ENCODE assay signal across 13 cellular contexts in genomic region chr3:57706462-57706861, GRCh38. TPM values are rescaled to one million over a fixed set of nuclear protein-coding genes. Genes with fewer than 3 reads are reported as not detected.
DNase-seq lines count a peak whose midpoint lies in the region; ATAC-seq, FAIRE-seq and TF ChIP-seq lines count a peak whose summit lies in the region.
"Had no signal": no experiment of that assay in that cellular context is flagged by ENCODE, and none has a peak within 500 bp of the region (broad histone marks: within the 10 kb centered on the region; RNA-seq: fewer than 3 reads in every experiment).

No MANE protein-coding gene starts in this region.

- no peaks in the 10 kb centered on the region for H3K9me3 ChIP-seq in K562 (replicated peaks; ENCODE audit: control insufficient read depth, insufficient read depth, low read depth, low read length)
- no peaks in the 10 kb centered on the region for H3K9me3 ChIP-seq in H9 (ENCODE audit: control insufficient read depth, low read depth, low read length)
- H3K9me3 ChIP-seq: SJSA1 had no signal

- no peaks in the 10 kb centered on the region for H3K9me3 Mint-ChIP-seq in activated CD4-positive, alpha-beta memory T cell treated with anti-CD3 and anti-CD28 coated beads for 36 hours
- peaks cover 6 to 11% of the 10 kb centered on the region in 2 experiments; a peak in 4 of 5 replicates for H3K9me3 Mint-ChIP-seq in H9

- H3K27ac ChIP-seq in K562 (ENCODE audit: extremely low read depth, low read depth, low read length): no peak overlapping the region
- H3K27ac ChIP-seq in H9 (ENCODE audit: insufficient read length, low read depth, low read length): no peak overlapping the region
- H3K27ac ChIP-seq: SJSA1 had no signal

- no peaks in the 10 kb centered on the region for H3K79me1 ChIP-seq in H9 (ENCODE audit: insufficient read depth, low read depth, low read length, poor library complexity, severe bottlenecking)

- no peak overlapping the region for H3K27ac Mint-ChIP-seq in activated CD4-positive, alpha-beta memory T cell treated with anti-CD3 and anti-CD28 coated beads for 36 hours
- H3K27ac Mint-ChIP-seq in H9: no peak overlapping the region
- H3K27ac Mint-ChIP-seq: activated CD8-positive, alpha-beta T cell treated with anti-CD3 and anti-CD28 coated beads, Interleukin-2, amount 10 ng/mL, durations not matched to agents 7 days and 5 days; stimulated activated memory B cell treated with anti-CD40 and anti-IgM and Interleukin-4, amounts not matched to agents 10 μg/mL and 1 μg/mL and 100 μg/mL, for 72 hours had no signal

- no peak overlapping the region for H3K4me3 ChIP-seq in K562
- H3K4me3 ChIP-seq: SJSA1 had no signal

- no peaks in the 10 kb centered on the region for H4K20me1 ChIP-seq in K562 (replicated peaks; ENCODE audit: control insufficient read depth, insufficient read depth, low read length)
- no peaks in the 10 kb centered on the region for H4K20me1 ChIP-seq in H9 (ENCODE audit: control insufficient read depth, insufficient read depth, insufficient read length)

- in situ Hi-C loops in K562 (cut with MboI): no loop called here

- no peak overlapping the region for H2BK20ac ChIP-seq in H9 (ENCODE audit: low read depth, low read length, poor library complexity, severe bottlenecking)

- BruUV-seq in K562 (replicated peaks; lab: Mats Ljungman, UMichigan): no TSS peak

- H3K36me3 ChIP-seq in K562 (ENCODE audit: control insufficient read depth, insufficient read depth, low read length): no peaks in the 10 kb centered on the region
- H3K36me3 ChIP-seq: SJSA1 had no signal

- H3K4ac ChIP-seq in H9 (ENCODE audit: low read depth, low read length): no peak overlapping the region

- ATAC-seq in K562 (no peak), left colon (peak; percentile 97), GM18867 (IDR thresholded peaks at IDR 0.05; ENCODE audit: unreplicated experiment) (no peak)
- ATAC-seq: activated CD8-positive, alpha-beta T cell treated with anti-CD3 and anti-CD28 coated beads, Interleukin-2, amount 10 ng/mL, durations not matched to agents 7 days and 5 days; stimulated activated memory B cell treated with anti-CD40 and anti-IgM and Interleukin-4, amounts not matched to agents 10 μg/mL and 1 μg/mL and 100 μg/mL, for 72 hours had no signal

- H2AFZ ChIP-seq in K562 (ENCODE audit: low read depth, low read length): no peak overlapping the region; the same call in 1 of the 2 replicates
- no peak overlapping the region for H2AFZ ChIP-seq in H9 (ENCODE audit: low read length)

- H3T11ph ChIP-seq in H9 (ENCODE audit: low read length): no peak overlapping the region

- POLR2A ChIA-PET in K562 (lab: Yijun Ruan, JAX): no interaction called here
- POLR2A ChIA-PET in activated CD4-positive, alpha-beta memory T cell treated with anti-CD3 and anti-CD28 coated beads for 36 hours (lab: Charles Lee): no interaction called here

- H3K4me1 Mint-ChIP-seq in activated CD4-positive, alpha-beta memory T cell treated with anti-CD3 and anti-CD28 coated beads for 36 hours (ENCODE audit: low read depth): no peaks in the 10 kb centered on the region
- peaks cover 0 to 8% of the 10 kb centered on the region in 2 experiments; a peak in 2 of 4 replicates for H3K4me1 Mint-ChIP-seq in H9
- H3K4me1 Mint-ChIP-seq: stimulated activated memory B cell treated with anti-CD40 and anti-IgM and Interleukin-4, amounts not matched to agents 10 μg/mL and 1 μg/mL and 100 μg/mL, for 72 hours had no signal

- H3K4me1 ChIP-seq in K562 (replicated peaks in 1 of 2; ENCODE audit: control insufficient read depth in 2 of 2, insufficient read depth in 2 of 2, low read length in 2 of 2): no peaks in the 10 kb centered on the region; a peak in 1 of 5 replicates
- no peaks in the 10 kb centered on the region for H3K4me1 ChIP-seq in H9 (ENCODE audit: insufficient read depth, low read length)

- DNase-seq in CD1c-positive myeloid dendritic cell (ENCODE audit: extremely low spot score) (peak; percentile 66), M059J (ENCODE audit: low read depth) (peak; percentile 74), K562 (ENCODE audit: extremely low read depth in 1 of 4, low spot score in 3 of 4) (no peak), left colon (no peak), NCI-H1092 treated with DMSO at 0.1 percent for 48 hours (lab: John Stamatoyannopoulos, UW) (no peak), H9 (no peak)
- DNase-seq in activated CD4-positive, alpha-beta memory T cell treated with anti-CD3 and anti-CD28 coated beads for 36 hours: no peak
- DNase-seq: activated CD8-positive, alpha-beta T cell treated with anti-CD3 and anti-CD28 coated beads, Interleukin-2, amount 10 ng/mL, durations not matched to agents 7 days and 5 days; DMS79; glutamatergic neuron had no signal

- TF ChIP-seq RAD21 in K562 (CRISPR knock-in tag; conservative IDR thresholded peaks at IDR 0.05 in 1 of 2, IDR thresholded peaks at IDR 0.05 in 1 of 2): no peak

- H3K14ac ChIP-seq in H9 (ENCODE audit: insufficient read depth, low read length): no peak overlapping the region

- TF ChIP-seq EP300 in K562 (IDR thresholded peaks at IDR 0.05; ENCODE audit: low read length): no peak

- H2BK120ac ChIP-seq in H9 (ENCODE audit: low read depth, low read length, poor library complexity, severe bottlenecking): no peak overlapping the region

- H2AK5ac ChIP-seq in H9 (ENCODE audit: insufficient read length, low read length): no peak overlapping the region

- H3K9me1 ChIP-seq in K562 (ENCODE audit: control insufficient read depth, insufficient read depth, low read length): no peaks in the 10 kb centered on the region

- no peak for TF ChIP-seq POLR2A in K562 (conservative IDR thresholded peaks at IDR 0.05)

- no peak for TF ChIP-seq CTCF in K562 (IDR thresholded peaks at IDR 0.05 in 2 of 3, conservative IDR thresholded peaks at IDR 0.05 in 1 of 3; ENCODE audit: insufficient read depth in 2 of 3, low read depth in 1 of 3, low read length in 3 of 3)
- TF ChIP-seq CTCF in H9 (conservative IDR thresholded peaks at IDR 0.05): no peak

- no peak overlapping the region for H2BK15ac ChIP-seq in H9 (ENCODE audit: low read depth, low read length)

- no peaks in the 10 kb centered on the region for H3K23me2 ChIP-seq in H9 (ENCODE audit: insufficient read length, low read depth, low read length, poor library complexity, severe bottlenecking)

- no peak overlapping the region for H3K4me3 Mint-ChIP-seq in activated CD4-positive, alpha-beta memory T cell treated with anti-CD3 and anti-CD28 coated beads for 36 hours
- H3K4me3 Mint-ChIP-seq in H9: no peak overlapping the region
- H3K4me3 Mint-ChIP-seq: activated CD8-positive, alpha-beta T cell treated with anti-CD3 and anti-CD28 coated beads, Interleukin-2, amount 10 ng/mL, durations not matched to agents 7 days and 5 days; stimulated activated memory B cell treated with anti-CD40 and anti-IgM and Interleukin-4, amounts not matched to agents 10 μg/mL and 1 μg/mL and 100 μg/mL, for 72 hours had no signal

- H3K4me2 ChIP-seq in K562 (ENCODE audit: insufficient read depth, low read length): no peak overlapping the region
- H3K4me2 ChIP-seq in H9 (ENCODE audit: insufficient read depth, insufficient read length, low read length): no peak overlapping the region

- no peak overlapping the region for H4K8ac ChIP-seq in H9 (replicated peaks; ENCODE audit: insufficient read length, low read depth, low read length)

- no peak overlapping the region for H3K23ac ChIP-seq in H9 (ENCODE audit: insufficient read length, low read depth, low read length)

- H3K27me3 ChIP-seq in K562 (ENCODE audit: control insufficient read depth in 2 of 2, insufficient read depth in 2 of 2, low read length in 2 of 2) (no peaks in the 10 kb centered on the region), H9 (ENCODE audit: insufficient read depth, low read length) (no peaks in the 10 kb centered on the region)
- H3K27me3 ChIP-seq: SJSA1 had no signal

- intact Hi-C loops in K562 (cut with micrococcal nuclease): no loop called here
- intact Hi-C loops in left colon (cut with DNase I, micrococcal nuclease): no loop called here
- intact Hi-C loops in activated CD4-positive, alpha-beta memory T cell treated with anti-CD3 and anti-CD28 coated beads for 36 hours (cut with micrococcal nuclease): no loop called here

- no peak overlapping the region for H2BK5ac ChIP-seq in H9 (ENCODE audit: insufficient read length, low read length)

- 28% methylated on average over 2 of the region's 3 CpGs for WGBS in K562 (ENCODE audit: insufficient coverage, low coverage, missing lambda C conversion rate)
- no CpG with 5 or more reads among the region's 3 CpGs for WGBS in H9 (ENCODE audit: extremely low coverage, insufficient read length, low lambda C conversion rate)

- H3K18ac ChIP-seq in H9 (ENCODE audit: insufficient read length, low read depth, low read length): no peak overlapping the region

- H3K9ac ChIP-seq in K562 (ENCODE audit: insufficient read depth in 1 of 2, low read depth in 2 of 2, low read length in 2 of 2) (no peak overlapping the region), H9 (ENCODE audit: extremely low read depth, insufficient read length, low read length) (no peak overlapping the region)

- H2BK12ac ChIP-seq in H9 (ENCODE audit: insufficient read length, low read depth, low read length): no peak overlapping the region

- CTCF ChIA-PET in K562 (lab: Yijun Ruan, JAX; ENCODE audit: low intra/inter-chr PET ratio): no interaction called here
- CTCF ChIA-PET in activated CD4-positive, alpha-beta memory T cell treated with anti-CD3 and anti-CD28 coated beads for 36 hours (lab: Charles Lee): no interaction called here

- H3K27me3 Mint-ChIP-seq in activated CD4-positive, alpha-beta memory T cell treated with anti-CD3 and anti-CD28 coated beads for 36 hours: no peaks in the 10 kb centered on the region
- H3K27me3 Mint-ChIP-seq in H9 (ENCODE audit: low read depth): no peaks in the 10 kb centered on the region

- no peak overlapping the region for H4K5ac ChIP-seq in H9 (ENCODE audit: insufficient read length, low read depth, low read length)

- FAIRE-seq in K562 (lab: Jason Lieb, UNC): no peak

- H4K91ac ChIP-seq in H9 (ENCODE audit: insufficient read length, low read depth, low read length): no peak overlapping the region

- no peaks in the 10 kb centered on the region for H3K79me2 ChIP-seq in K562 (ENCODE audit: control insufficient read depth, insufficient read depth, low read length)
- H3K79me2 ChIP-seq in H9 (ENCODE audit: insufficient read depth, low read length): no peaks in the 10 kb centered on the region

- H3K36me3 Mint-ChIP-seq in activated CD4-positive, alpha-beta memory T cell treated with anti-CD3 and anti-CD28 coated beads for 36 hours: no peaks in the 10 kb centered on the region
- peaks cover 0 to 11% (median 0%) of the 10 kb centered on the region in 3 experiments; a peak in 3 of 7 replicates for H3K36me3 Mint-ChIP-seq in H9 (ENCODE audit: insufficient read depth in 1 of 3, low read depth in 3 of 3)
- H3K36me3 Mint-ChIP-seq: stimulated activated memory B cell treated with anti-CD40 and anti-IgM and Interleukin-4, amounts not matched to agents 10 μg/mL and 1 μg/mL and 100 μg/mL, for 72 hours had no signal

- H3K56ac ChIP-seq in H9 (ENCODE audit: insufficient read length, low read depth, low read length): no peak overlapping the region

RNA-seq across cellular contexts. Expression of gene DENND6A, which starts 13.6 kb away (rescaled TPM):
- 10.0 and 19.2 TPM in 2 replicates for total RNA-seq in M059J (2014; rRNA removed; shearing (Covaris generic))
- 20.0 and 40.2 TPM in 2 replicates for total RNA-seq in K562 (2011; cell fraction: chromatin; rRNA removed; ENCODE audit: low replicate concordance)
- total RNA-seq in K562 (2011; cell fraction: nucleolus; rRNA removed): 6.7 and 7.8 TPM in 2 replicates
- total RNA-seq in K562 (2011; cell fraction: nucleoplasm; rRNA removed): 14.8 and 16.4 TPM in 2 replicates
- total RNA-seq in K562 (2014; rRNA removed) (6.0 and 7.3 TPM in 2 replicates), K562 (2014; rRNA removed; fragmentation: Illumina TruSeq; extraction: Trizol) (10.3 and 12.8 TPM in 2 replicates), K562 (2015; rRNA removed; fragmentation: Illumina TruSeq; extraction: Trizol) (11.7 and 12.7 TPM in 2 replicates), K562 (2021) (10.0 and 10.9 TPM in 2 replicates), left colon (10 to 100 TPM; 15.4 to 16.0 TPM), H9 (2021) (13.2 and 16.1 TPM in 2 replicates)
- polyA plus RNA-seq in K562 (2011; rRNA removed) (10.0 and 15.5 TPM in 2 replicates), K562 (2014; fragmentation: Illumina TruSeq; extraction: Trizol) (7.1 TPM in 2 replicates), K562 (2014; fragmentation: Nextera tagmentation; extraction: Ambion mirVana) (1 to 10 TPM; 1.5 to 2.0 TPM), K562 (2014; rRNA removed) (4.4 and 5.2 TPM in 2 replicates)
- polyA plus RNA-seq in K562 (2011; cell fraction: cytosol; rRNA removed): 7.7 and 9.7 TPM in 2 replicates
- polyA plus RNA-seq in K562 (2011; cell fraction: nucleus; rRNA removed): 6.4 and 10.3 TPM in 2 replicates
- 7.0 and 19.0 TPM in 2 replicates for polyA plus RNA-seq in K562 (2012)
- 14.8 and 23.4 TPM in 2 replicates for polyA minus RNA-seq in K562 (2011; rRNA and poly(A)+ RNA removed)
- polyA minus RNA-seq in K562 (2011; cell fraction: cytosol; rRNA and poly(A)+ RNA removed): 6.7 and 10.7 TPM in 2 replicates
- polyA minus RNA-seq in K562 (2011; cell fraction: nucleus; rRNA and poly(A)+ RNA removed): 4.4 and 6.7 TPM in 2 replicates
- total RNA-seq in activated CD4-positive, alpha-beta memory T cell treated with anti-CD3 and anti-CD28 coated beads for 36 hours: 10 to 100 TPM; 13.0 to 16.0 TPM

RNA-seq across cellular contexts. Expression of gene SLMAP, which starts 49.6 kb away (rescaled TPM):
- total RNA-seq in M059J (2014; rRNA removed; shearing (Covaris generic)): 26.1 and 31.2 TPM in 2 replicates
- total RNA-seq in K562 (2011; cell fraction: chromatin; rRNA removed; ENCODE audit: low replicate concordance): 45.2 and 144 TPM in 2 replicates
- total RNA-seq in K562 (2011; cell fraction: nucleolus; rRNA removed): 33.2 and 46.8 TPM in 2 replicates
- 77.5 and 135 TPM in 2 replicates for total RNA-seq in K562 (2011; cell fraction: nucleoplasm; rRNA removed)
- 27.5 and 28.3 TPM in 2 replicates for total RNA-seq in K562 (2014; rRNA removed)
- 38.1 and 46.8 TPM in 2 replicates for total RNA-seq in K562 (2014; rRNA removed; fragmentation: Illumina TruSeq; extraction: Trizol)
- total RNA-seq in K562 (2015; rRNA removed; fragmentation: Illumina TruSeq; extraction: Trizol): 34.1 and 35.0 TPM in 2 replicates
- 50.7 and 59.3 TPM in 2 replicates for total RNA-seq in K562 (2021)
- 22.4 and 25.8 TPM in 2 replicates for polyA plus RNA-seq in K562 (2011; rRNA removed)
- 10.3 and 16.2 TPM in 2 replicates for polyA plus RNA-seq in K562 (2011; cell fraction: cytosol; rRNA removed)
- polyA plus RNA-seq in K562 (2011; cell fraction: nucleus; rRNA removed): 28.9 and 35.1 TPM in 2 replicates
- polyA plus RNA-seq in K562 (2012): 15.7 and 18.8 TPM in 2 replicates
- 25.5 and 30.8 TPM in 2 replicates for polyA plus RNA-seq in K562 (2014; fragmentation: Illumina TruSeq; extraction: Trizol)
- polyA plus RNA-seq in K562 (2014; fragmentation: Nextera tagmentation; extraction: Ambion mirVana): 10 to 100 TPM; 12.1 to 12.7 TPM
- polyA plus RNA-seq in K562 (2014; rRNA removed): 19.5 and 22.1 TPM in 2 replicates
- 66.4 and 67.7 TPM in 2 replicates for polyA minus RNA-seq in K562 (2011; rRNA and poly(A)+ RNA removed)
- polyA minus RNA-seq in K562 (2011; cell fraction: cytosol; rRNA and poly(A)+ RNA removed): 25.0 and 32.3 TPM in 2 replicates
- 39.9 and 52.4 TPM in 2 replicates for polyA minus RNA-seq in K562 (2011; cell fraction: nucleus; rRNA and poly(A)+ RNA removed)
- total RNA-seq in left colon: 100 to 1,000 TPM in 1 of 2 donors, 10 to 100 TPM in 1; 75.7 to 114 TPM
- 10 to 100 TPM; 42.5 to 43.9 TPM for total RNA-seq in activated CD4-positive, alpha-beta memory T cell treated with anti-CD3 and anti-CD28 coated beads for 36 hours
- total RNA-seq in H9 (2021): 59.2 and 65.1 TPM in 2 replicates

Comparison
In these comparisons a context has a peak if more than half of its experiments do, and no peak if none do; other contexts are left out.
1. DNase-seq: peak in CD1c-positive myeloid dendritic cell (single experiment) and M059J (single experiment); none in K562 (0 of 4), left colon (0 of 2), activated CD4-positive, alpha-beta memory T cell treated with anti-CD3 and anti-CD28 coated beads for 36 hours (single experiment), NCI-H1092 treated with DMSO at 0.1 percent for 48 hours (single experiment) and H9 (single experiment).